10 cellular contexts compared by ENCODE assay signal in genomic region chr2:112187805-112188596, GRCh38. TPM values are rescaled to one million over a fixed set of nuclear protein-coding genes. Genes with fewer than 3 reads are reported as not detected.
DNase-seq lines count a peak whose midpoint lies in the region; ATAC-seq and TF ChIP-seq lines count a peak whose summit lies in the region.
"Had no signal": no experiment of that assay in that cellular context is flagged by ENCODE, and none has a peak within 500 bp of the region (broad histone marks: within the 10 kb centered on the region; RNA-seq: fewer than 3 reads in every experiment).

No MANE protein-coding gene starts in this region.

- H3K14ac ChIP-seq in mesenchymal stem cell (ENCODE audit: low read length in 2 of 2) = no peak overlapping the region

- H2AK5ac ChIP-seq in mesenchymal stem cell (ENCODE audit: low read length, severe bottlenecking) = no peak overlapping the region

- H2BK120ac ChIP-seq in mesenchymal stem cell (ENCODE audit: low read depth, low read length) = no peak overlapping the region

- 89% methylated on average over 8 of the region's 9 CpGs for WGBS in mesenchymal stem cell

- no peak overlapping the region for H2BK15ac ChIP-seq in mesenchymal stem cell (ENCODE audit: low read depth, poor library complexity, severe bottlenecking)

- H3K4me1 Mint-ChIP-seq in immature natural killer cell = peaks cover 12 to 15% of the 10 kb centered on the region in 2 donors

- H3K9ac ChIP-seq in OCI-LY3 (ENCODE audit: low read length) (no peak overlapping the region), mesenchymal stem cell (ENCODE audit: low read length) (no peak overlapping the region)

- no peaks in the 10 kb centered on the region for H3K36me3 ChIP-seq in OCI-LY3 (replicated peaks; ENCODE audit: low read depth, low read length)
- no peaks in the 10 kb centered on the region for H3K36me3 ChIP-seq in mesenchymal stem cell (ENCODE audit: control insufficient read depth in 1 of 2, insufficient read depth in 2 of 2, low read depth in 1 of 2, low read length in 2 of 2)

- H3K27me3 Mint-ChIP-seq in immature natural killer cell (ENCODE audit: low read depth in 3 of 3) = peaks cover 4 to 7% (median 6%) of the 10 kb centered on the region in 3 donors

- H3K23ac ChIP-seq in mesenchymal stem cell (ENCODE audit: low read length in 2 of 2) = peak overlapping the region in 1 of 2 experiments; percentile 23

- H3K4me3 ChIP-seq in OCI-LY3 (ENCODE audit: low read length) (no peak overlapping the region), mesenchymal stem cell (ENCODE audit: insufficient read depth in 1 of 2, low read depth in 1 of 2, low read length in 2 of 2) (no peak overlapping the region)

- H3K18ac ChIP-seq in mesenchymal stem cell (ENCODE audit: low read depth in 1 of 2, low read length in 2 of 2) = no peak overlapping the region

- H4K20me1 ChIP-seq in OCI-LY3 (ENCODE audit: insufficient read depth, low read length) = no peaks in the 10 kb centered on the region

- H2BK5ac ChIP-seq in mesenchymal stem cell (ENCODE audit: low read depth, low read length, poor library complexity, severe bottlenecking) = no peak overlapping the region

- H3K27ac ChIP-seq in OCI-LY3 (ENCODE audit: low read length) (no peak overlapping the region), mesenchymal stem cell (ENCODE audit: low read length, poor library complexity, severe bottlenecking) (no peak overlapping the region), caudate nucleus (ENCODE audit: low read depth, low read length) (no peak overlapping the region)

- H2AFZ ChIP-seq in OCI-LY3 (ENCODE audit: low read depth, low read length) (peak overlapping the region; percentile 64; the same call in 1 of the 2 replicates), mesenchymal stem cell (ENCODE audit: low read depth, low read length) (no peak overlapping the region)

- peak; percentile 75 for DNase-seq in activated CD8-positive, alpha-beta memory T cell treated with anti-CD3 and anti-CD28 coated beads, Interleukin-2, amount 50 U/mL, for 4 hours
- peak; percentile 9 to 31 (median 29) for DNase-seq in immature natural killer cell
- DNase-seq in stimulated activated CD8-positive, alpha-beta memory T cell treated with anti-CD3 and anti-CD28 coated beads, Interleukin-7, amount 100 ng/mL, for 4 hours (ENCODE audit: low read depth in 2 of 2) = peak; percentile 71 to 80
- no peak for DNase-seq in mesenchymal stem cell
- no peak for DNase-seq in GOT3 (lab: John Stamatoyannopoulos, UW)
- no peak for DNase-seq in caudate nucleus (lab: John Stamatoyannopoulos, UW)
- DNase-seq: aorta had no signal

- H3K27me3 ChIP-seq in OCI-LY3 (ENCODE audit: low read depth, low read length) (no peaks in the 10 kb centered on the region), mesenchymal stem cell (ENCODE audit: control insufficient read depth in 1 of 2, insufficient read depth in 1 of 2, low read length in 2 of 2) (no peaks in the 10 kb centered on the region)

- peak overlapping the region in 3 of 5 donors; percentile 18 to 44 (median 30) for H3K4me3 Mint-ChIP-seq in immature natural killer cell

- no peaks in the 10 kb centered on the region for H3K9me3 ChIP-seq in OCI-LY3 (ENCODE audit: insufficient read depth, low read length)
- no peaks in the 10 kb centered on the region for H3K9me3 ChIP-seq in mesenchymal stem cell (ENCODE audit: control insufficient read depth, low read length)

- peaks cover 14% of the 10 kb centered on the region for H3K4me1 ChIP-seq in OCI-LY3 (ENCODE audit: low read length)
- no peaks in the 10 kb centered on the region for H3K4me1 ChIP-seq in mesenchymal stem cell (ENCODE audit: control insufficient read depth, insufficient read depth, low read depth, low read length)

- H2BK12ac ChIP-seq in mesenchymal stem cell (ENCODE audit: low read length in 2 of 2) = no peak overlapping the region

- H3K36me3 Mint-ChIP-seq in immature natural killer cell = no peaks in the 10 kb centered on the region

- H3K4me2 ChIP-seq in OCI-LY3 (ENCODE audit: low read length) = no peak overlapping the region
- H3K4me2 ChIP-seq in mesenchymal stem cell (ENCODE audit: low read length, poor library complexity, severe bottlenecking) = no peak overlapping the region

- TF ChIP-seq CTCF in OCI-LY3 (IDR thresholded peaks at IDR 0.05; ENCODE audit: low read depth, low read length) = no peak

- no peaks in the 10 kb centered on the region for H3K79me2 ChIP-seq in OCI-LY3 (ENCODE audit: low read length)

- ATAC-seq in HG03139 (IDR thresholded peaks at IDR 0.05; ENCODE audit: unreplicated experiment) = no peak

- H3K9me3 Mint-ChIP-seq in immature natural killer cell = no peaks in the 10 kb centered on the region

- H3K79me1 ChIP-seq in mesenchymal stem cell (replicated peaks; ENCODE audit: low read length, poor library complexity, severe bottlenecking) = no peaks in the 10 kb centered on the region

- H3K4ac ChIP-seq in mesenchymal stem cell (ENCODE audit: low read depth in 1 of 2, low read length in 2 of 2) = no peak overlapping the region

- no peak overlapping the region for H4K91ac ChIP-seq in mesenchymal stem cell (ENCODE audit: low read length)

- H4K8ac ChIP-seq in mesenchymal stem cell (ENCODE audit: low read length) = no peak overlapping the region

- H3K27ac Mint-ChIP-seq in immature natural killer cell = peak overlapping the region; percentile 16 to 87 (median 50)

RNA-seq across cellular contexts. Expression of gene FBLN7, which starts 49.8 kb away (rescaled TPM):
- not detected for polyA plus RNA-seq in immature natural killer cell
- 0.43 TPM for polyA plus RNA-seq in mesenchymal stem cell (2013, experiment 1 of 2)
- 0.44 TPM for polyA plus RNA-seq in mesenchymal stem cell (2013, experiment 2 of 2)
- polyA plus RNA-seq: neural cell had no signal

Comparison
In these comparisons a context has a peak if more than half of its experiments do, and no peak if none do; other contexts are left out.
1. DNase-seq: peak in activated CD8-positive, alpha-beta memory T cell treated with anti-CD3 and anti-CD28 coated beads, Interleukin-2, amount 50 U/mL, for 4 hours (single experiment), immature natural killer cell (3 of 3) and stimulated activated CD8-positive, alpha-beta memory T cell treated with anti-CD3 and anti-CD28 coated beads, Interleukin-7, amount 100 ng/mL, for 4 hours (2 of 2); none in mesenchymal stem cell (single experiment), GOT3 (single experiment) and caudate nucleus (0 of 61).